In genomic region chr12:4526923-4527546, GRCh38 we compare ENCODE assay signal across 8 cellular contexts. TPM values are rescaled to one million over a fixed set of nuclear protein-coding genes. Genes with fewer than 3 reads are reported as not detected.
DNase-seq lines count a peak whose midpoint lies in the region; ATAC-seq, FAIRE-seq and TF ChIP-seq lines count a peak whose summit lies in the region.

No MANE protein-coding gene starts in this region.

- no peak for TF ChIP-seq EP300 in GM12878 (IDR thresholded peaks at IDR 0.05; ENCODE audit: borderline replicate concordance in 1 of 2, control insufficient read depth in 1 of 2, low read depth in 2 of 2, low read length in 2 of 2)

- no peak overlapping the region for H3K9ac ChIP-seq in KMS-11
- H3K9ac ChIP-seq in GM12878 (ENCODE audit: control insufficient read depth, insufficient read depth, low read length) = no peak overlapping the region

- H3K27me3 ChIP-seq in KMS-11 (ENCODE audit: insufficient read depth, low read depth) (no peaks in the 10 kb centered on the region), GM12878 (replicated peaks in 1 of 2; ENCODE audit: control insufficient read depth in 2 of 2, insufficient read depth in 2 of 2, low read length in 1 of 2) (no peaks in the 10 kb centered on the region)

- peak; percentile 47 for FAIRE-seq in GM12878 (lab: Jason Lieb, UNC)

- H4K20me1 ChIP-seq in KMS-11 (ENCODE audit: insufficient read depth) (no peaks in the 10 kb centered on the region), GM12878 (ENCODE audit: control insufficient read depth, insufficient read depth) (no peaks in the 10 kb centered on the region)

- CTCF ChIA-PET in GM12878 (lab: Yijun Ruan, JAX) = interaction anchor here (0.6 to 4.8 kb wide), 11 partner anchors 9 to 642 kb away, joined by 3 to 36 read pairs (median 5); no protein-coding TSS in a partner anchor

- H3K9me3 ChIP-seq in GM12878 (replicated peaks; ENCODE audit: control insufficient read depth, insufficient read depth, low read length) (no peaks in the 10 kb centered on the region), mucosa of descending colon (no peaks in the 10 kb centered on the region)

- ATAC-seq in GM12878 (no peak), mucosa of descending colon (no peak), HG03439 (IDR thresholded peaks at IDR 0.05; ENCODE audit: unreplicated experiment) (no peak), GM18517 (IDR thresholded peaks at IDR 0.05; ENCODE audit: unreplicated experiment) (no peak), GM19351 (IDR thresholded peaks at IDR 0.05; ENCODE audit: unreplicated experiment) (no peak)

- TF ChIP-seq CTCF in KMS-11 (conservative IDR thresholded peaks at IDR 0.05; ENCODE audit: low read depth, low read length) = peak; percentile 64; the same call in 1 of the 2 replicates
- peak in 2 of 3 experiments; percentile 14 to 31; a peak in 3 of 6 replicates for TF ChIP-seq CTCF in GM12878 (IDR thresholded peaks at IDR 0.05 in 2 of 3, conservative IDR thresholded peaks at IDR 0.05 in 1 of 3; ENCODE audit: control insufficient read depth in 2 of 3, extremely low read depth in 1 of 3, insufficient read depth in 1 of 3, low read depth in 3 of 3, low read length in 3 of 3)
- TF ChIP-seq CTCF in mucosa of descending colon (IDR thresholded peaks at IDR 0.05) = peak; percentile 12

- TF ChIP-seq RAD21 in GM12878 (IDR thresholded peaks at IDR 0.05; ENCODE audit: insufficient read depth, low read depth, low read length) = peak; percentile 42

- H3K4me1 ChIP-seq in KMS-11 (ENCODE audit: low read depth, poor library complexity, severe bottlenecking) (no peaks in the 10 kb centered on the region), GM12878 (ENCODE audit: control insufficient read depth, insufficient read depth, low read length) (no peaks in the 10 kb centered on the region), mucosa of descending colon (ENCODE audit: low read depth) (no peaks in the 10 kb centered on the region)

- H3K4me2 ChIP-seq in KMS-11 = no peak overlapping the region
- H3K4me2 ChIP-seq in GM12878 (ENCODE audit: control insufficient read depth, insufficient read depth) = no peak overlapping the region

- RAD21 ChIA-PET in GM12878 (lab: Charles Lee; ENCODE audit: unreplicated experiment) = interaction anchor here (0.9 to 1.4 kb wide), 4 partner anchors 105 to 644 kb away, joined by 3 to 4 read pairs (median 4); no protein-coding TSS in a partner anchor

- in situ Hi-C loops in Caki2 (cut with HindIII; ENCODE audit: low pct_unique_long_range_greater_than_20kb, low sequenced_read_pairs) = no loop called here
- in situ Hi-C loops in GM12878 (cut with MboI) = no loop called here

- SMC1A ChIA-PET in GM12878 (lab: Charles Lee; ENCODE audit: uncharacterized antibody, unreplicated experiment) = interaction anchor here (0.7 to 1.6 kb wide), 9 partner anchors 8 to 641 kb away, joined by 3 to 7 read pairs (median 3); a partner anchor contains a TSS

- POLR2A ChIA-PET in GM12878 (lab: Charles Lee) = no interaction called here

- 98% methylated on average over 2 of the region's 2 CpGs for WGBS in GM12878 (ENCODE audit: insufficient coverage, insufficient replicate concordance, low lambda C conversion rate, missing lambda C conversion rate)

- DNase-seq in Caki2 (ENCODE audit: low read depth) = peak; percentile 6
- DNase-seq in GM12878 (ENCODE audit: low read depth, low spot score) = no peak
- no peak for DNase-seq in mucosa of descending colon
- DNase-seq in activated T-cell treated with anti-CD3 and anti-CD28 coated beads, Interleukin-2, amount 50 U/mL, for 48 hours = no peak

- intact Hi-C loops in GM12878 (cut with micrococcal nuclease; ENCODE audit: unreplicated experiment) = loop anchor here (2.0 to 10.0 kb wide), 3 partner anchors 104 to 562 kb away; no protein-coding TSS in a partner anchor
- intact Hi-C loops in mucosa of descending colon (cut with DNase I, micrococcal nuclease) = no loop called here

- H3K27ac ChIP-seq in KMS-11 = no peak overlapping the region
- H3K27ac ChIP-seq in GM12878 (ENCODE audit: control insufficient read depth, insufficient read depth) = no peak overlapping the region

- no peaks in the 10 kb centered on the region for H3K36me3 ChIP-seq in KMS-11 (ENCODE audit: insufficient read depth)
- H3K36me3 ChIP-seq in GM12878 (ENCODE audit: control insufficient read depth in 2 of 2, insufficient read depth in 2 of 2, low read length in 1 of 2) = peaks cover under 1 to 8% of the 10 kb centered on the region in 2 experiments; a peak in 2 of 4 replicates
- H3K36me3 ChIP-seq in mucosa of descending colon (ENCODE audit: low read depth) = no peaks in the 10 kb centered on the region

- H3K4me3 ChIP-seq in KMS-11 (IDR thresholded peaks at IDR 0.05; ENCODE audit: insufficient read depth, low read depth, low read length) = no peak overlapping the region
- no peak overlapping the region for H3K4me3 ChIP-seq in GM12878
- H3K4me3 ChIP-seq in mucosa of descending colon = no peak overlapping the region

- no TSS peak for BruUV-seq in GM12878 (replicated peaks; lab: Mats Ljungman, UMichigan)

- no peak for TF ChIP-seq POLR2A in GM12878 (IDR thresholded peaks at IDR 0.05; ENCODE audit: low read depth, low read length)

- H3K79me2 ChIP-seq in KMS-11 (ENCODE audit: insufficient read depth, low read depth) (no peaks in the 10 kb centered on the region), GM12878 (ENCODE audit: control insufficient read depth, insufficient read depth, low read length) (no peaks in the 10 kb centered on the region)

- no peak overlapping the region for H2AFZ ChIP-seq in KMS-11 (ENCODE audit: low read depth)
- no peak overlapping the region for H2AFZ ChIP-seq in GM12878 (ENCODE audit: control insufficient read depth, low read depth, low read length)

TF ChIP-seq in GM12878, 131 proteins besides CTCF, POLR2A, EP300 and RAD21:
- no peak for TF ChIP-seq BHLHE40 (IDR thresholded peaks at IDR 0.05; ENCODE audit: borderline replicate concordance in 1 of 2, low read depth in 2 of 2, low read length in 1 of 2)
- TF ChIP-seq SMC3 (IDR thresholded peaks at IDR 0.05; ENCODE audit: borderline replicate concordance, low read length) = peak; percentile 48; the same call in 1 of the 2 replicates

RNA-seq across cellular contexts. Expression of gene RAD51AP1, which starts 11.7 kb away (rescaled TPM):
- total RNA-seq in Caki2 (2014; rRNA removed; shearing (Covaris generic); ENCODE audit: low replicate concordance) = 40.0 and 46.3 TPM in 2 replicates
- 72.7 and 82.0 TPM in 2 replicates for total RNA-seq in GM12878 (2013; cell fraction: nucleolus; rRNA removed)
- 22.3 and 32.6 TPM in 2 replicates for total RNA-seq in GM12878 (2014; rRNA removed)
- total RNA-seq in GM12878 (2014; rRNA removed; fragmentation: Illumina TruSeq; extraction: Trizol) = 44.9 and 48.7 TPM in 2 replicates
- total RNA-seq in GM12878 (2021) = 29.7 and 31.9 TPM in 2 replicates
- 14.9 TPM for polyA plus RNA-seq in GM12878 (2011; ENCODE audit: low read depth)
- 47.5 and 87.5 TPM in 2 replicates for polyA plus RNA-seq in GM12878 (2011; rRNA removed)
- polyA plus RNA-seq in GM12878 (2011; cell fraction: cytosol; rRNA removed) = 10.4 and 12.7 TPM in 2 replicates
- 33.5 and 36.6 TPM in 2 replicates for polyA plus RNA-seq in GM12878 (2011; cell fraction: nucleus; rRNA removed)
- 17.7 and 20.3 TPM in 2 replicates for polyA plus RNA-seq in GM12878 (2012)
- 56.7 and 69.4 TPM in 2 replicates for polyA plus RNA-seq in GM12878 (2014; fragmentation: Illumina TruSeq; extraction: Trizol)
- 10 to 100 TPM; 71.4 to 86.0 TPM for polyA plus RNA-seq in GM12878 (2014; fragmentation: Nextera tagmentation; extraction: Ambion mirVana)
- polyA plus RNA-seq in GM12878 (2014; rRNA removed) = 24.8 and 29.6 TPM in 2 replicates
- 10 to 100 TPM; 53.0 to 60.0 TPM for polyA plus RNA-seq in GM12878 (2016; fragmentation: Nextera tagmentation; extraction: Ambion mirVana)
- 7.5 and 9.4 TPM in 2 replicates for polyA minus RNA-seq in GM12878 (2011; rRNA and poly(A)+ RNA removed)
- 6.0 and 6.2 TPM in 2 replicates for polyA minus RNA-seq in GM12878 (2011; cell fraction: cytosol; rRNA and poly(A)+ RNA removed)
- polyA minus RNA-seq in GM12878 (2011; cell fraction: nucleus; rRNA and poly(A)+ RNA removed) = 15.2 and 17.3 TPM in 2 replicates
- total RNA-seq in mucosa of descending colon = 10 to 100 TPM in 1 of 3 donors, 1 to 10 TPM in 2; 2.2 to 13.3 (median 4.4) TPM

RNA-seq across cellular contexts. Expression of gene DYRK4, which starts 35.0 kb away (rescaled TPM):
- 7.5 and 30.6 TPM in 2 replicates for total RNA-seq in Caki2 (2014; rRNA removed; shearing (Covaris generic); ENCODE audit: low replicate concordance)
- total RNA-seq in GM12878 (2013; cell fraction: nucleolus; rRNA removed) = 15.5 and 26.3 TPM in 2 replicates
- total RNA-seq in GM12878 (2014; rRNA removed) = 47.5 and 53.9 TPM in 2 replicates
- total RNA-seq in GM12878 (2014; rRNA removed; fragmentation: Illumina TruSeq; extraction: Trizol) = 43.7 and 44.1 TPM in 2 replicates
- 29.9 and 30.8 TPM in 2 replicates for total RNA-seq in GM12878 (2021)
- polyA plus RNA-seq in GM12878 (2011; ENCODE audit: low read depth) = 25.1 TPM
- 52.1 and 54.9 TPM in 2 replicates for polyA plus RNA-seq in GM12878 (2011; rRNA removed)
- polyA plus RNA-seq in GM12878 (2011; cell fraction: cytosol; rRNA removed) = 35.2 and 38.3 TPM in 2 replicates
- polyA plus RNA-seq in GM12878 (2011; cell fraction: nucleus; rRNA removed) = 54.4 and 89.0 TPM in 2 replicates
- 27.4 and 36.1 TPM in 2 replicates for polyA plus RNA-seq in GM12878 (2012)
- 39.5 and 52.7 TPM in 2 replicates for polyA plus RNA-seq in GM12878 (2014; fragmentation: Illumina TruSeq; extraction: Trizol)
- polyA plus RNA-seq in GM12878 (2014; fragmentation: Nextera tagmentation; extraction: Ambion mirVana) = 10 to 100 TPM; 61.4 to 66.7 TPM
- 46.1 and 56.1 TPM in 2 replicates for polyA plus RNA-seq in GM12878 (2014; rRNA removed)
- 10 to 100 TPM; 41.4 to 43.0 TPM for polyA plus RNA-seq in GM12878 (2016; fragmentation: Nextera tagmentation; extraction: Ambion mirVana)
- 23.3 and 24.0 TPM in 2 replicates for polyA minus RNA-seq in GM12878 (2011; rRNA and poly(A)+ RNA removed)
- polyA minus RNA-seq in GM12878 (2011; cell fraction: cytosol; rRNA and poly(A)+ RNA removed) = 6.0 and 10.4 TPM in 2 replicates
- 21.6 and 21.9 TPM in 2 replicates for polyA minus RNA-seq in GM12878 (2011; cell fraction: nucleus; rRNA and poly(A)+ RNA removed)
- total RNA-seq in mucosa of descending colon = 10 to 100 TPM; 27.0 to 31.3 (median 28.7) TPM

Comparison
In these comparisons a context has a peak if more than half of its experiments do, and no peak if none do; other contexts are left out.
1. CTCF ChIP-seq: peak in every context shown above with its lines; median percentile 64 in KMS-11; 22 in GM12878; 12 in mucosa of descending colon.